Comparison of ENCODE assay signal across 8 cellular contexts in the genomic region with DNA sequence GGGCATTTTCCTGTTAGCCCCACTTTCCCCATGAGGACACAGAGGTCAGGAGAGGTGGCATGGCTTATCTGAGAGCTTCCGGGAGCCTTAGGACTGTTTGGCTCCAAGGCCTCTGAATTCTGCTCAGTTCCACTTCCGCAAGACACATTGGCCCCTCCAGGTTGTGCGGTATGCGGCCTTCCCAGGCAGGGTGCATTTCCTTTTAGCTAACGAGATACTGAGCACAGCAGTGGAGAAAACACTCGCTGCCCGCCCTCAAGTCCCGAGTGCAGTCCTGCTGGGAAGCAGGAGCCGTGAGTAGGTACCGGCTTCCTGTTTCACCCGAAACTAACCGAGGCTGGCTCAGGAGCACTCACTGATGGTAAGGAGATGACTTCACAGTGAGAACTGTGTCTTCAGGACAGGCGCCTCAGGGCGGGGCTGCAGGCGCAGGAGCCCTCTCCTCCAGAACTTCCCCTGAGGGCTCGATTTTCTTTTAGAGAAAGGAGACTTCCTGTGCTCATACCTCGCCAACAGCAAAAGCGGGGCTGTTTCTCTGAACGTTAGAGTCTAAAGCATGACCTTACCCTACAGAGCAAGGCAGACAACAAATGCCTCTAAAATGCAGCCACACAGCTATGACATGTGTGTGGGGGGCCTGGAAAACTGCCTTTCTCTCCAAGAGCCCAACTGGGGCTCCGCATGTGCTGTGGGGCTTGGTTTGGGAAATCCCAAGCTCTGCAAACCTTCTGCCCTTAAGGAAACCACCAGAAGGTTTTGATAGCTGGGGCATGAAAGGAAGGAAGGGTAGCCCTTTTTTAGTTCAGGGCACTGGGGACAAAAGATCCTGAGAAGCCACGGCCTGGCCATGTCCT. TPM values are rescaled to one million over a fixed set of nuclear protein-coding genes. Genes with fewer than 3 reads are reported as not detected.
A peak's percentile ranks its signal among the peaks of the same experiment; 100 is the strongest.
DNase-seq lines count a peak whose midpoint lies in the region; ATAC-seq and TF ChIP-seq lines count a peak whose summit lies in the region.

No MANE protein-coding gene starts in this region.

- DNase-seq in Right ventricle myocardium superior (no peak), cardiac septum (ENCODE audit: low spot score) (no peak), T-helper 22 cell (ENCODE audit: low read depth) (peak; percentile 46), chondrocyte (ENCODE audit: low spot score) (no peak), prostate gland (ENCODE audit: low spot score) (no peak), HuH-7 (ENCODE audit: low spot score) (no peak)

- H3K27ac ChIP-seq in skin epidermis (peak overlapping the region in 19 of 21 experiments; percentile 9 to 96 (median 75)), prostate gland (no peak overlapping the region)

- no peaks in the 10 kb centered on the region for H3K4me1 ChIP-seq in prostate gland (replicated peaks)

- no peaks in the 10 kb centered on the region for H3K9me3 Mint-ChIP-seq in chondrocyte (ENCODE audit: low read depth)

- no peaks in the 10 kb centered on the region for H3K9me3 ChIP-seq in prostate gland

- no peak for TF ChIP-seq POLR2A in prostate gland (IDR thresholded peaks at IDR 0.05)

- WGBS in prostate gland = 70% methylated on average over 21 of the region's 21 CpGs

- H3K4me3 Mint-ChIP-seq in chondrocyte (ENCODE audit: unreplicated experiment) = no peak overlapping the region

- H3K27me3 ChIP-seq in prostate gland (replicated peaks; ENCODE audit: insufficient read depth) = no peaks in the 10 kb centered on the region

- H3K27ac Mint-ChIP-seq in chondrocyte (ENCODE audit: unreplicated experiment) = peak overlapping the region; percentile 27

- peaks cover 6% of the 10 kb centered on the region for H3K36me3 Mint-ChIP-seq in chondrocyte (ENCODE audit: low read depth)

- no peaks in the 10 kb centered on the region for H3K36me3 ChIP-seq in prostate gland

- ATAC-seq in Right ventricle myocardium superior (ENCODE audit: poor library complexity) = peak; percentile 53
- ATAC-seq in HG03354 (IDR thresholded peaks at IDR 0.05; ENCODE audit: poor library complexity, severe bottlenecking, unreplicated experiment) = peak; percentile 72

- H3K27me3 Mint-ChIP-seq in chondrocyte (ENCODE audit: low read depth) = no peaks in the 10 kb centered on the region

- TF ChIP-seq CTCF in chondrocyte (IDR thresholded peaks at IDR 0.05) (no peak), prostate gland (IDR thresholded peaks at IDR 0.05) (no peak)

- peaks cover 32% of the 10 kb centered on the region for H3K4me1 Mint-ChIP-seq in chondrocyte (ENCODE audit: low read depth)

- intact Hi-C loops in Right ventricle myocardium superior (cut with DNase I) = no loop called here
- intact Hi-C loops in cardiac septum (cut with DNase I) = no loop called here
- intact Hi-C loops in prostate gland (cut with DNase I) = no loop called here

- H3K4me3 ChIP-seq in skin epidermis = no peak overlapping the region
- no peak overlapping the region for H3K4me3 ChIP-seq in prostate gland

RNA-seq across cellular contexts. Expression of a gene that starts 25.9 kb away (rescaled TPM):
- 4.8 TPM for total RNA-seq in Right ventricle myocardium superior
- total RNA-seq in cardiac septum = 3.2 TPM
- 17.8 to 19.7 TPM (median 19.0 TPM) in 3 replicates for total RNA-seq in chondrocyte
- total RNA-seq in prostate gland = 10 to 100 TPM; 12.4 to 67.7 TPM

Comparison
In these comparisons a context has a peak if more than half of its experiments do, and no peak if none do; other contexts are left out.
1. H3K27ac ChIP-seq: peak in skin epidermis (19 of 21); none in prostate gland (0 of 2).